Comparison of ENCODE assay signal across 1 cellular context in the genomic region with DNA sequence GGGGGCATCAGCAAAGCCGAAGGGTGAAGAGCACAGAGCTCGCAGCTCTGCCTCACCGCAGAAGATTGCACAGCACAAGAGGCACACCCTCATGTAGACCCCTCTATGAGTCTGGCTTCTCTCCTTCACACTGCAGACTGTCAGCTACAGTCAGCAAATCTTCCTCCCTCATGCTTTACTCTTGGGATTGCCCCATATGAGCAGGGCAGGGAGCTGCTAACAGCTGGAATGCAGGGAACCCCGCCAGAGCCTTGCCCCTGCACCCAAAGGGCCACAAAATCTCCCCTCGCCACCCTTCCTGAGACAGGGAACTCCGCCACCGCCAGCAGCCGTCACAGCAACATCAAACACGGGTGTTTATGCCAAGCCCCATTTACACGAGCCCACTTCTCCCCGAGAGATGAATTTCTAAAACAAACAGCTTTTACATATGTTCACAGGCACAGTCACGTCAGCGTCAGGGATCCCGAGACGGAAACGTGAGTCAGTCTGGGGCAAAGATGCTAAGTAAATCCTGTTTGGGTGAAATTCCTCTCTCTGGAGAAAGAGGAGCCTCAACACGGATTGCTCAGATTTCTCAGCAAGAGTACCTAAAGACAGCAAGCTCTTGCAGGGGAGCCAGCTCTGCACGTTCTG.
TF ChIP-seq lines count a peak whose summit lies in the region.

No MANE protein-coding gene starts in this region.

TF ChIP-seq in IMR-90, 13 proteins besides CTCF, POLR2A, EP300 and RAD21 (continued from another document):
- TF ChIP-seq, protein P1, sequence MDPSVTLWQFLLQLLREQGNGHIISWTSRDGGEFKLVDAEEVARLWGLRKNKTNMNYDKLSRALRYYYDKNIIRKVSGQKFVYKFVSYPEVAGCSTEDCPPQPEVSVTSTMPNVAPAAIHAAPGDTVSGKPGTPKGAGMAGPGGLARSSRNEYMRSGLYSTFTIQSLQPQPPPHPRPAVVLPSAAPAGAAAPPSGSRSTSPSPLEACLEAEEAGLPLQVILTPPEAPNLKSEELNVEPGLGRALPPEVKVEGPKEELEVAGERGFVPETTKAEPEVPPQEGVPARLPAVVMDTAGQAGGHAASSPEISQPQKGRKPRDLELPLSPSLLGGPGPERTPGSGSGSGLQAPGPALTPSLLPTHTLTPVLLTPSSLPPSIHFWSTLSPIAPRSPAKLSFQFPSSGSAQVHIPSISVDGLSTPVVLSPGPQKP (IDR thresholded peaks at IDR 0.05; ENCODE audit: borderline replicate concordance, low read depth, low read length) = no peak
- TF ChIP-seq RCOR1 (IDR thresholded peaks at IDR 0.05; ENCODE audit: insufficient replicate concordance, low read length) (no peak), CEBPB (IDR thresholded peaks at IDR 0.05; ENCODE audit: low read depth, low read length) (peak; percentile 75), NFE2L2 (IDR thresholded peaks at IDR 0.05; ENCODE audit: low read depth, low read length) (peak; percentile 29; the same call in 1 of the 2 replicates)
